2 cellular contexts compared by ENCODE assay signal in genomic region chr16:72198641-72199250, GRCh38.
TF ChIP-seq lines count a peak whose summit lies in the region.

No MANE protein-coding gene starts in this region.

TF ChIP-seq in HepG2, 621 proteins besides CTCF, POLR2A, EP300 and RAD21:
- 0 out of 2 replicates have a peak, but pooled peaks have one; percentile 41 for TF ChIP-seq ZBTB38 (CRISPR knock-in tag; IDR thresholded peaks at IDR 0.05)
- no peak for TF ChIP-seq FOXO1 (CRISPR knock-in tag; IDR thresholded peaks at IDR 0.05)
- TF ChIP-seq EHMT2 (IDR thresholded peaks at IDR 0.05; ENCODE audit: borderline replicate concordance, low read depth, low read length) = no peak
- no peak for TF ChIP-seq GMEB2 (CRISPR knock-in tag; IDR thresholded peaks at IDR 0.05; ENCODE audit: low read depth)
TF ChIP-seq in HepG2: peak in this region for 1.

TF ChIP-seq in WTC11, 78 proteins besides CTCF, POLR2A, EP300 and RAD21:
- no peak for TF ChIP-seq ZNF121 (CRISPR knock-in tag; IDR thresholded peaks at IDR 0.05)
- TF ChIP-seq ATF1 (CRISPR knock-in tag; IDR thresholded peaks at IDR 0.05) = no peak
- TF ChIP-seq ZNF396 (CRISPR knock-in tag; IDR thresholded peaks at IDR 0.05; ENCODE audit: borderline replicate concordance) = no peak
- no peak for TF ChIP-seq ZNF512 (CRISPR knock-in tag; IDR thresholded peaks at IDR 0.05; ENCODE audit: borderline replicate concordance)
- no peak for TF ChIP-seq ETV6 (CRISPR knock-in tag; IDR thresholded peaks at IDR 0.05)
- TF ChIP-seq KAT7 (CRISPR knock-in tag; IDR thresholded peaks at IDR 0.05; ENCODE audit: borderline replicate concordance) = no peak
- TF ChIP-seq PRRX2 (CRISPR knock-in tag; IDR thresholded peaks at IDR 0.05) = no peak
- no peak for TF ChIP-seq GABPB1 (CRISPR knock-in tag; IDR thresholded peaks at IDR 0.05)
- TF ChIP-seq NR3C1 (CRISPR knock-in tag; conservative IDR thresholded peaks at IDR 0.05; ENCODE audit: low read depth) = no peak
- no peak for TF ChIP-seq TP53 (CRISPR knock-in tag; IDR thresholded peaks at IDR 0.05)
- TF ChIP-seq CREB1 (CRISPR knock-in tag; IDR thresholded peaks at IDR 0.05) = no peak
- no peak for TF ChIP-seq JAZF1 (CRISPR knock-in tag; IDR thresholded peaks at IDR 0.05)
- no peak for TF ChIP-seq ZNF219 (CRISPR knock-in tag; IDR thresholded peaks at IDR 0.05; ENCODE audit: borderline replicate concordance)
- TF ChIP-seq TCF7 (CRISPR knock-in tag; IDR thresholded peaks at IDR 0.05; ENCODE audit: low read depth) = no peak
- TF ChIP-seq OVOL2 (CRISPR knock-in tag; IDR thresholded peaks at IDR 0.05; ENCODE audit: borderline replicate concordance) = no peak
- no peak for TF ChIP-seq ATF3 (CRISPR knock-in tag; conservative IDR thresholded peaks at IDR 0.05)
